10 cellular contexts compared by ENCODE assay signal in genomic region chr11:88414981-88415391, GRCh38.
DNase-seq lines count a peak whose midpoint lies in the region; ATAC-seq and TF ChIP-seq lines count a peak whose summit lies in the region.
"Had no signal": no experiment of that assay in that cellular context is flagged by ENCODE, and none has a peak within 500 bp of the region (broad histone marks: within the 10 kb centered on the region; RNA-seq: fewer than 3 reads in every experiment).

No MANE protein-coding gene starts in this region.

- peak overlapping the region; percentile 89 for H3K27ac ChIP-seq in DND-41 (ENCODE audit: low read length)
- H3K27ac ChIP-seq in PC-9 = peak overlapping the region; percentile 63
- H3K27ac ChIP-seq in stomach = peak overlapping the region in 1 of 5 donors; percentile 15

- 31 to 60% (median 47%) methylated on average over 3 of the region's 3 CpGs for WGBS in stomach, 5 donors

- H3K4me1 ChIP-seq in DND-41 (ENCODE audit: insufficient read depth, low read length) (peaks cover 38% of the 10 kb centered on the region), PC-9 (replicated peaks; ENCODE audit: insufficient read depth) (peaks cover 67% of the 10 kb centered on the region), stomach (peaks cover 0 to 27% (median 12%) of the 10 kb centered on the region in 4 donors)
- H3K4me1 ChIP-seq: body of pancreas had no signal

- H4K20me1 ChIP-seq in DND-41 (ENCODE audit: insufficient read depth, low read length) = no peaks in the 10 kb centered on the region
- no peaks in the 10 kb centered on the region for H4K20me1 ChIP-seq in PC-9 (ENCODE audit: insufficient read depth)

- intact Hi-C loops in PC-9 (cut with micrococcal nuclease; ENCODE audit: unreplicated experiment) = loop anchor here (5.0 kb wide), 1 partner anchor 78 kb away; the partner anchor contains the start of gene CTSC
- intact Hi-C loops in stomach (cut with DNase I; ENCODE audit: low total_unique reads) = no loop called here

- DNase-seq in DND-41 = peak; percentile 78
- peak; percentile 22 to 87 for DNase-seq in PC-9
- peak; percentile 47 for DNase-seq in epithelial cell of esophagus (ENCODE audit: low read depth)
- DNase-seq in NCI-H1436 treated with DMSO at 0.1 percent for 48 hours (lab: John Stamatoyannopoulos, UW) = no peak
- DNase-seq in stimulated activated CD4-positive, alpha-beta T cell treated with anti-CD3 and anti-CD28 coated beads, Interleukin-12 subunit alpha, Interleukin-12 subunit beta, amount 100 ng/mL, for 4 hours = no peak
- DNase-seq in stomach = no peak
- DNase-seq: SIG-M5 had no signal

- no peaks in the 10 kb centered on the region for H3K9me2 ChIP-seq in PC-9 (ENCODE audit: insufficient read depth)

- H3K4me2 ChIP-seq in DND-41 (ENCODE audit: insufficient read depth, low read length) (peak overlapping the region; percentile 55), PC-9 (peak overlapping the region; percentile 58)

- no peak for TF ChIP-seq POLR2A in stomach (IDR thresholded peaks at IDR 0.05)

- no peak for TF ChIP-seq EP300 in stomach (IDR thresholded peaks at IDR 0.05)

- BruUV-seq in PC-9 (replicated peaks; lab: Mats Ljungman, UMichigan) = no TSS peak

- peaks cover 59% of the 10 kb centered on the region for H3F3A ChIP-seq in PC-9 (ENCODE audit: insufficient read depth, low read depth)

- no peaks in the 10 kb centered on the region for H3K79me2 ChIP-seq in DND-41 (ENCODE audit: insufficient read depth, low read length)
- no peaks in the 10 kb centered on the region for H3K79me2 ChIP-seq in PC-9 (ENCODE audit: low read depth)

- H3K9ac ChIP-seq in DND-41 (ENCODE audit: low read depth, low read length) = peak overlapping the region; percentile 29

- H3K4me3 ChIP-seq in DND-41 (ENCODE audit: low read depth in 1 of 2, low read length in 2 of 2) (peak overlapping the region in 1 of 2 experiments; percentile 38; a peak in 2 of 4 replicates), PC-9 (no peak overlapping the region), epithelial cell of esophagus (ENCODE audit: low read length) (no peak overlapping the region), stomach (no peak overlapping the region)
- H3K4me3 ChIP-seq: body of pancreas had no signal

- ATAC-seq in DND-41 (ENCODE audit: insufficient read depth, low read depth) (peak; percentile 89), GM21576 (IDR thresholded peaks at IDR 0.05; ENCODE audit: unreplicated experiment) (peak; percentile 38), HG02571 (IDR thresholded peaks at IDR 0.05; ENCODE audit: unreplicated experiment) (no peak)

- POLR2A ChIA-PET in PC-9 (lab: Charles Lee; ENCODE audit: unreplicated experiment) = no interaction called here

- H2AFZ ChIP-seq in DND-41 (ENCODE audit: low read depth, low read length) (no peak overlapping the region), PC-9 (peak overlapping the region; percentile 46; the same call in 1 of the 2 replicates)

- no peaks in the 10 kb centered on the region for H3K9me3 ChIP-seq in DND-41 (ENCODE audit: insufficient read depth, low read length, severe bottlenecking)
- no peaks in the 10 kb centered on the region for H3K9me3 ChIP-seq in PC-9 (ENCODE audit: insufficient read depth, low read depth)
- H3K9me3 ChIP-seq in stomach = no peaks in the 10 kb centered on the region
- H3K9me3 ChIP-seq: body of pancreas had no signal

- H3K36me3 ChIP-seq in DND-41 (ENCODE audit: insufficient read depth, low read length) (no peaks in the 10 kb centered on the region), PC-9 (ENCODE audit: low read depth) (no peaks in the 10 kb centered on the region), stomach (no peaks in the 10 kb centered on the region)

- CTCF ChIA-PET in PC-9 (lab: Charles Lee) = no interaction called here

- no peaks in the 10 kb centered on the region for H3K27me3 ChIP-seq in DND-41 (ENCODE audit: insufficient read depth, low read length, poor library complexity)
- H3K27me3 ChIP-seq in PC-9 (ENCODE audit: insufficient read depth, low read depth) = no peaks in the 10 kb centered on the region
- H3K27me3 ChIP-seq in stomach = no peaks in the 10 kb centered on the region
- H3K27me3 ChIP-seq: body of pancreas had no signal

- TF ChIP-seq CTCF in DND-41 (IDR thresholded peaks at IDR 0.05; ENCODE audit: borderline replicate concordance, extremely low read depth, low read length, poor library complexity, severe bottlenecking) (no peak), PC-9 (conservative IDR thresholded peaks at IDR 0.05) (no peak), epithelial cell of esophagus (IDR thresholded peaks at IDR 0.05; ENCODE audit: insufficient read depth, low read depth, low read length, missing control alignments) (no peak), stomach (IDR thresholded peaks at IDR 0.05) (no peak)

Comparison
In these comparisons a context has a peak if more than half of its experiments do, and no peak if none do; other contexts are left out.
1. DNase-seq: peak in DND-41 (single experiment), PC-9 (2 of 2) and epithelial cell of esophagus (single experiment); none in NCI-H1436 treated with DMSO at 0.1 percent for 48 hours (single experiment), stimulated activated CD4-positive, alpha-beta T cell treated with anti-CD3 and anti-CD28 coated beads, Interleukin-12 subunit alpha, Interleukin-12 subunit beta, amount 100 ng/mL, for 4 hours (single experiment) and stomach (single experiment).